20 cellular contexts compared by ENCODE assay signal in the genomic region with DNA sequence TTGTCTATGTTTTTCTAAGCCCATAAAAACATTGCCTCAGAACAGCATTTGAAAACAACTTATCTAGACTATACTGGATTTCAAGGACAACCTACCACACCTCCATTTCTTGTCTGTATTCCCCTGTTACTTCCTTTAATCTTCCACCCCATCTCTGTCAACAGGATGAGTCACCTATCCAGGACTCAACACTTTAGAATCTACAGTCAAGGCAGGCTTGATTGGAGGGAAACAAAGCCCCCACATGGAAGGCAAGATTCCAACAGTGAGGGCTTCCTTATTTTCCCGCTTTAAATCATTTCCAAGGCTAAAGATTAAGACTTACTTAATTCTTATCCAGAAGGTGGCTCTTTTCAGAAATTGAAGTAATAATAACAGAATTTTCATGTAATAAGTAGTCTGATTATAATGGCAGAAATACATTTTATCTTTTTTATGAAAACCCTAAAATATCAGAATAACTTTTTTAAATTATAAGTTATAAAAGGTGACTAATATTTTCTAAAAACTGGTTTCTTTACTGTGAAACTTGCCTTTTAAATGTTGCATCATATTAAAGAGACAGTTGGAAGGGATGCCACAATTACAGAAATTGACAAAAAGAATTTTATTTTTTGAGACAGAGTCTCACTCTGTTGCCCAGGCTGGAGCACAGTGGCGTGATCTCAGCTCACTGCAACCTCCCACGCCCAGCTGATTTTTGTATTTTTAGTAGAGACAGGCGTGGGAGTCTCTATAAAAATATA.
DNase-seq lines count a peak whose midpoint lies in the region; ATAC-seq, FAIRE-seq and TF ChIP-seq lines count a peak whose summit lies in the region.
"Had no signal": no experiment of that assay in that cellular context is flagged by ENCODE, and none has a peak within 500 bp of the region (broad histone marks: within the 10 kb centered on the region; RNA-seq: fewer than 3 reads in every experiment).

No MANE protein-coding gene starts in this region.

- H3K27ac ChIP-seq in astrocyte (ENCODE audit: low read depth, low read length) (no peak overlapping the region), WERI-Rb-1 (no peak overlapping the region), pancreas (no peak overlapping the region)
- H3K27ac ChIP-seq: ascending aorta, coronary artery, neural progenitor cell had no signal

- ATAC-seq in HG03280 (IDR thresholded peaks at IDR 0.05; ENCODE audit: unreplicated experiment) (no peak), pancreas (no peak)
- ATAC-seq: activated CD8-positive, alpha-beta memory T cell treated with anti-CD3 and anti-CD28 coated beads, Interleukin-2, amount 10 ng/mL, durations not matched to agents 7 days and 5 days; T-cell had no signal

- H3K4me1 ChIP-seq in astrocyte (ENCODE audit: insufficient read depth, low read length) (no peaks in the 10 kb centered on the region), pancreas (no peaks in the 10 kb centered on the region)
- H3K4me1 ChIP-seq: ascending aorta, Caco-2, neural progenitor cell had no signal

- H3K4me1 Mint-ChIP-seq in HFFc6 (ENCODE audit: low read depth) (peaks cover 14% of the 10 kb centered on the region), astrocyte (ENCODE audit: low read depth, unreplicated experiment) (peaks cover 4% of the 10 kb centered on the region)
- H3K4me1 Mint-ChIP-seq: T-cell had no signal

- H3K4me3 ChIP-seq in AG10803 (ENCODE audit: low read length) (no peak overlapping the region), astrocyte (ENCODE audit: insufficient read depth, low read depth, low read length) (no peak overlapping the region), WERI-Rb-1 (ENCODE audit: low read depth, low read length) (no peak overlapping the region), pancreas (no peak overlapping the region)
- H3K4me3 ChIP-seq: ascending aorta, coronary artery, MG63, neural progenitor cell had no signal

- H2AFZ ChIP-seq in astrocyte (ENCODE audit: low read depth, low read length) = no peak overlapping the region
- H2AFZ ChIP-seq: neural progenitor cell had no signal

- H3K79me2 ChIP-seq in astrocyte (ENCODE audit: insufficient read depth, low read length) = no peaks in the 10 kb centered on the region

- no peaks in the 10 kb centered on the region for H3K27me3 ChIP-seq in astrocyte (ENCODE audit: insufficient read depth, low read length)
- no peaks in the 10 kb centered on the region for H3K27me3 ChIP-seq in WERI-Rb-1 (ENCODE audit: insufficient read depth, low read depth, severe bottlenecking)
- H3K27me3 ChIP-seq in pancreas = no peaks in the 10 kb centered on the region
- H3K27me3 ChIP-seq: ascending aorta, MG63, neural progenitor cell had no signal

- H3K36me3 ChIP-seq in astrocyte (ENCODE audit: insufficient read depth, low read length) = no peaks in the 10 kb centered on the region
- H3K36me3 ChIP-seq in WERI-Rb-1 = no peaks in the 10 kb centered on the region
- H3K36me3 ChIP-seq in pancreas = no peaks in the 10 kb centered on the region
- H3K36me3 ChIP-seq: ascending aorta, MG63, neural progenitor cell had no signal

- H3K4me3 Mint-ChIP-seq in HFFc6 (no peak overlapping the region), astrocyte (ENCODE audit: unreplicated experiment) (no peak overlapping the region)
- H3K4me3 Mint-ChIP-seq: activated CD8-positive, alpha-beta memory T cell treated with anti-CD3 and anti-CD28 coated beads, Interleukin-2, amount 10 ng/mL, durations not matched to agents 7 days and 5 days; neural progenitor cell; T-cell had no signal

- no peak overlapping the region for H3K4me2 ChIP-seq in astrocyte (ENCODE audit: low read length)
- H3K4me2 ChIP-seq: neural progenitor cell had no signal

- H3K27me3 Mint-ChIP-seq in HFFc6 (ENCODE audit: insufficient read depth) (no peaks in the 10 kb centered on the region; the same call in 1 of the 2 replicates), astrocyte (ENCODE audit: low read depth, unreplicated experiment) (no peaks in the 10 kb centered on the region)

- WGBS in pancreas, 2 donors = 58 to 67% methylated on average over 4 of the region's 4 CpGs

- H3K27ac Mint-ChIP-seq in HFFc6 = no peak overlapping the region
- H3K27ac Mint-ChIP-seq in astrocyte (ENCODE audit: unreplicated experiment) = no peak overlapping the region
- H3K27ac Mint-ChIP-seq: activated CD8-positive, alpha-beta memory T cell treated with anti-CD3 and anti-CD28 coated beads, Interleukin-2, amount 10 ng/mL, durations not matched to agents 7 days and 5 days; neural progenitor cell; T-cell had no signal

- H3K9me3 ChIP-seq in astrocyte (ENCODE audit: insufficient read depth, low read depth, low read length) = no peaks in the 10 kb centered on the region
- H3K9me3 ChIP-seq in WERI-Rb-1 (ENCODE audit: severe bottlenecking) = no peaks in the 10 kb centered on the region
- H3K9me3 ChIP-seq in pancreas = no peaks in the 10 kb centered on the region

- no peak overlapping the region for H3K9ac ChIP-seq in astrocyte (ENCODE audit: low read length)
- H3K9ac ChIP-seq: neural progenitor cell had no signal

- peak; percentile 39 for DNase-seq in AG10803 (ENCODE audit: low read depth)
- DNase-seq in HFFc6 = peak; percentile 29
- peak; percentile 46 for DNase-seq in astrocyte (ENCODE audit: low read depth)
- DNase-seq in iPS-NIHi11 (ENCODE audit: low spot score) = peak; percentile 23
- no peak for DNase-seq in WERI-Rb-1
- DNase-seq in pancreas = no peak
- no peak for DNase-seq in amygdala (lab: John Stamatoyannopoulos, UW)
- DNase-seq: activated CD4-positive, CD25-positive, alpha-beta regulatory T cell; activated CD8-positive, alpha-beta memory T cell treated with anti-CD3 and anti-CD28 coated beads, Interleukin-2, amount 10 ng/mL, durations not matched to agents 7 days and 5 days; AML-193; Caco-2; GF-D8; MG63; midbrain; NCI-H2081; T-cell had no signal

- intact Hi-C loops in pancreas (cut with DNase I) = no loop called here

- no peak for FAIRE-seq in astrocyte (lab: Jason Lieb, UNC)
- no peak for FAIRE-seq in pancreas (lab: Jason Lieb, UNC)

- H4K20me1 ChIP-seq in astrocyte (ENCODE audit: insufficient read depth, low read length) = no peaks in the 10 kb centered on the region

- TF ChIP-seq CTCF in AG10803 (conservative IDR thresholded peaks at IDR 0.05; ENCODE audit: low read length) (no peak), HFFc6 (IDR thresholded peaks at IDR 0.05) (no peak), astrocyte (IDR thresholded peaks at IDR 0.05; ENCODE audit: insufficient read depth, low read depth, low read length) (no peak), WERI-Rb-1 (IDR thresholded peaks at IDR 0.05; ENCODE audit: low read depth, low read length) (no peak), pancreas (IDR thresholded peaks at IDR 0.05) (no peak)

- H3K9me3 Mint-ChIP-seq in HFFc6 = peaks cover 16% of the 10 kb centered on the region
- H3K9me3 Mint-ChIP-seq in astrocyte (ENCODE audit: unreplicated experiment) = peaks cover 3% of the 10 kb centered on the region

- H3K36me3 Mint-ChIP-seq in HFFc6 (ENCODE audit: low read depth) (peaks cover 14% of the 10 kb centered on the region), astrocyte (ENCODE audit: low read depth, unreplicated experiment) (no peaks in the 10 kb centered on the region)
- H3K36me3 Mint-ChIP-seq: T-cell had no signal

Comparison
In these comparisons a context has a peak if more than half of its experiments do, and no peak if none do; other contexts are left out.
1. DNase-seq: peak in AG10803 (single experiment), HFFc6 (single experiment), astrocyte (single experiment) and iPS-NIHi11 (single experiment); none in WERI-Rb-1 (single experiment), pancreas (0 of 6) and amygdala (0 of 56).